8 cellular contexts compared by ENCODE assay signal in genomic region chr11:75706260-75706729, GRCh38. TPM values are rescaled to one million over a fixed set of nuclear protein-coding genes. Genes with fewer than 3 reads are reported as not detected.
DNase-seq lines count a peak whose midpoint lies in the region; ATAC-seq and TF ChIP-seq lines count a peak whose summit lies in the region.

No MANE protein-coding gene starts in this region.

- peaks cover 2% of the 10 kb centered on the region for H3K4me1 Mint-ChIP-seq in activated T-cell treated with anti-CD3 and anti-CD28 coated beads, Interleukin-2, amount 50 U/mL, for 4 hours (ENCODE audit: low read depth)
- H3K4me1 Mint-ChIP-seq in neural crest cell, result peaks cover 11% of the 10 kb centered on the region

- peak; percentile 90 to 97 for ATAC-seq in activated T-cell treated with anti-CD3 and anti-CD28 coated beads, Interleukin-2, amount 50 U/mL, for 4 hours
- no peak for ATAC-seq in HG03521 (IDR thresholded peaks at IDR 0.05; ENCODE audit: unreplicated experiment)

- H3K4me3 ChIP-seq in Jurkat, Clone E6-1 (ENCODE audit: low read length), result no peak overlapping the region

- H3K27me3 Mint-ChIP-seq in activated T-cell treated with anti-CD3 and anti-CD28 coated beads, Interleukin-2, amount 50 U/mL, for 4 hours (ENCODE audit: low read depth), result peaks cover 3% of the 10 kb centered on the region
- H3K27me3 Mint-ChIP-seq in neural crest cell (ENCODE audit: low read depth), result no peaks in the 10 kb centered on the region

- H3K9me3 Mint-ChIP-seq in activated T-cell treated with anti-CD3 and anti-CD28 coated beads, Interleukin-2, amount 50 U/mL, for 4 hours, result no peaks in the 10 kb centered on the region
- peaks cover 3% of the 10 kb centered on the region for H3K9me3 Mint-ChIP-seq in neural crest cell

- no peak overlapping the region for H3K4me3 Mint-ChIP-seq in activated T-cell treated with anti-CD3 and anti-CD28 coated beads, Interleukin-2, amount 50 U/mL, for 4 hours
- no peak overlapping the region for H3K4me3 Mint-ChIP-seq in neural crest cell

- H3K27ac Mint-ChIP-seq in neural crest cell (ENCODE audit: unreplicated experiment), result no peak overlapping the region

- peak; percentile 95 for TF ChIP-seq CTCF in neural crest cell (conservative IDR thresholded peaks at IDR 0.05)

- H3K36me3 Mint-ChIP-seq in activated T-cell treated with anti-CD3 and anti-CD28 coated beads, Interleukin-2, amount 50 U/mL, for 4 hours (ENCODE audit: insufficient read depth), result no peaks in the 10 kb centered on the region
- no peaks in the 10 kb centered on the region for H3K36me3 Mint-ChIP-seq in neural crest cell (ENCODE audit: low read depth)

- DNase-seq in GF-D8 (lab: John Stamatoyannopoulos, UW) (peak; percentile 2), fibroblast of peridontal ligament (ENCODE audit: extremely low read depth) (peak; percentile 69), neural crest cell (ENCODE audit: low read depth, low spot score) (peak; percentile 74)
- DNase-seq in Jurkat, Clone E6-1 (ENCODE audit: low read depth, low spot score), result peak; percentile 51
- DNase-seq in activated T-cell treated with anti-CD3 and anti-CD28 coated beads, Interleukin-2, amount 50 U/mL, for 4 hours, result peak; percentile 53
- DNase-seq in stimulated activated naive CD4-positive, alpha-beta T cell treated with Interleukin-2 at 50 U/mL for 16 hours (lab: John Stamatoyannopoulos, UW), result peak; percentile 39

TF ChIP-seq in PFSK-1, 5 proteins besides CTCF, POLR2A, EP300 and RAD21:
- TF ChIP-seq TAF1 (IDR thresholded peaks at IDR 0.05; ENCODE audit: borderline replicate concordance, insufficient read depth, low read length) (no peak), FOXP2 (optimal IDR thresholded peaks at IDR 0.05; ENCODE audit: borderline replicate concordance, extremely low read depth, extremely low read length, insufficient read depth) (peak; percentile 20), REST (IDR thresholded peaks at IDR 0.05; ENCODE audit: insufficient read depth in 1 of 2, low read depth in 2 of 2, low read length in 2 of 2) (no peak), POLR2AphosphoS5 (IDR thresholded peaks at IDR 0.05; ENCODE audit: low read depth, low read length) (no peak), SIN3A (IDR thresholded peaks at IDR 0.05; ENCODE audit: borderline replicate concordance, insufficient read depth, low read length) (no peak)

RNA-seq across cellular contexts. Expression of gene MOGAT2, which starts 11.3 kb away (rescaled TPM):
- polyA plus RNA-seq in Jurkat, Clone E6-1 (2012; ENCODE audit: insufficient read depth, insufficient read length), result not detected
- not detected for polyA plus RNA-seq in PFSK-1 (2012; ENCODE audit: insufficient read length, low read depth)
- total RNA-seq in activated T-cell treated with anti-CD3 and anti-CD28 coated beads, Interleukin-2, amount 50 U/mL, for 4 hours, result under 1 TPM in 1 of 3 donors, not detected in 2; 0.13 TPM
- not detected in 2 replicates for total RNA-seq in neural crest cell

RNA-seq across cellular contexts. Expression of gene MAP6, which starts 37.5 kb away (rescaled TPM):
- not detected for polyA plus RNA-seq in Jurkat, Clone E6-1 (2012; ENCODE audit: insufficient read depth, insufficient read length)
- 0.44 TPM for polyA plus RNA-seq in PFSK-1 (2012; ENCODE audit: insufficient read length, low read depth)
- not detected for total RNA-seq in activated T-cell treated with anti-CD3 and anti-CD28 coated beads, Interleukin-2, amount 50 U/mL, for 4 hours
- total RNA-seq in neural crest cell, result 52.7 and 57.7 TPM in 2 replicates

Comparison
In these comparisons a context has a peak if more than half of its experiments do, and no peak if none do; other contexts are left out.
1. DNase-seq: peak in every context shown above with its lines; median percentile 74 in neural crest cell; 69 in fibroblast of peridontal ligament; 53 in activated T-cell treated with anti-CD3 and anti-CD28 coated beads, Interleukin-2, amount 50 U/mL, for 4 hours; 51 in Jurkat, Clone E6-1; 39 in stimulated activated naive CD4-positive, alpha-beta T cell treated with Interleukin-2 at 50 U/mL for 16 hours; 2 in GF-D8.
2. RNA of gene MAP6, which starts 37.5 kb away (total RNA-seq): 52.7 to 57.7 TPM in neural crest cell; not detected in activated T-cell treated with anti-CD3 and anti-CD28 coated beads, Interleukin-2, amount 50 U/mL, for 4 hours; every median in the first group is over 10 times any median in the second.